10 cellular contexts compared by ENCODE assay signal in the genomic region with DNA sequence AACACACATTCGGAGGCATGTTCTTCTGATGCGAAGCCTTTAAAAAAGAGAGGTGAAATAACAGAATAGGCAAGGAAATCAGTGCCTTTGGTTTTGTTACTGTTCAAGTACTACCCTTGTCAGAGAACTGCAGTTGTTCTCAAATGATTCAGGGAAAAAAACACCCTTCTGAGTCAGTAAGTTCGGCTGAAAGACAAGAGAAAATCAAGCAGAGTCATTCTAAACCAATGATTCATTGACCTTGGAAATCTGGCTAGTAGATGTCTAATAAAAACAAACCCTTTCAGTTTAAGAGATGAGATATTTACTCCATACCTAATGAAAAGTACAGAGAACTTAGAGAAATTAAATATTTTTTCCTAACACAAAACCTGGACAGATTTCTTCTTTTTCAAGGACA.
DNase-seq lines count a peak whose midpoint lies in the region; ATAC-seq and TF ChIP-seq lines count a peak whose summit lies in the region.
"Had no signal": no experiment of that assay in that cellular context is flagged by ENCODE, and none has a peak within 500 bp of the region (broad histone marks: within the 10 kb centered on the region; RNA-seq: fewer than 3 reads in every experiment).

No MANE protein-coding gene starts in this region.

- H3K4me1 ChIP-seq in stomach: peaks cover 5 to 17% (median 8%) of the 10 kb centered on the region in 4 donors
- peaks cover 5% of the 10 kb centered on the region for H3K4me1 ChIP-seq in ovary (ENCODE audit: insufficient read depth)

- WGBS in stomach, 5 donors: 66 to 80% (median 77%) methylated on average over 3 of the region's 3 CpGs
- WGBS in ovary, 3 donors: 25 to 30% (median 26%) methylated on average over 3 of the region's 3 CpGs

- ATAC-seq in Right ventricle myocardium superior (ENCODE audit: poor library complexity) (peak; percentile 55), HG02840 (IDR thresholded peaks at IDR 0.05; ENCODE audit: low FRiP score, unreplicated experiment) (no peak)
- no peak for ATAC-seq in stimulated activated naive CD8-positive, alpha-beta T cell treated with anti-CD3 and anti-CD28 coated beads, Interleukin-15, Interleukin-2, amounts not matched to agents 100 U/mL and 50 U/mL, for 24 hours

- DNase-seq in H4 (ENCODE audit: low spot score) (peak; percentile 65), amniotic stem cell (lab: John Stamatoyannopoulos, UW) (peak; percentile 83), Right ventricle myocardium superior (no peak), stomach (no peak), ovary (no peak), RPMI8226 (no peak)
- no peak for DNase-seq in stimulated activated naive CD8-positive, alpha-beta T cell treated with anti-CD3 and anti-CD28 coated beads, Interleukin-15, Interleukin-2, amounts not matched to agents 100 U/mL and 50 U/mL, for 24 hours
- DNase-seq: GF-D8, NCI-H1694 had no signal

- intact Hi-C loops in Right ventricle myocardium superior (cut with DNase I): no loop called here
- intact Hi-C loops in stomach (cut with DNase I; ENCODE audit: low total_unique reads): no loop called here
- intact Hi-C loops in ovary (cut with DNase I): no loop called here

- H3K27ac ChIP-seq in stomach (peak overlapping the region in 4 of 5 donors; percentile 1 to 52 (median 18)), ovary (peak overlapping the region in 1 of 2 donors; percentile 58)

- H3K27me3 ChIP-seq in stomach (no peaks in the 10 kb centered on the region), ovary (no peaks in the 10 kb centered on the region)

- no peak for TF ChIP-seq CTCF in stomach (IDR thresholded peaks at IDR 0.05)
- TF ChIP-seq CTCF in ovary (IDR thresholded peaks at IDR 0.05): no peak

- H3K36me3 ChIP-seq in stomach (no peaks in the 10 kb centered on the region), ovary (no peaks in the 10 kb centered on the region)

- TF ChIP-seq POLR2A in stomach (IDR thresholded peaks at IDR 0.05) (no peak), ovary (IDR thresholded peaks at IDR 0.05) (no peak)

- H3K9me3 ChIP-seq in stomach: peaks cover 0 to under 1% (median 0%) of the 10 kb centered on the region in 4 donors
- no peaks in the 10 kb centered on the region for H3K9me3 ChIP-seq in ovary

- TF ChIP-seq EP300 in stomach (IDR thresholded peaks at IDR 0.05) (no peak), ovary (IDR thresholded peaks at IDR 0.05) (no peak)

- H3K4me3 ChIP-seq in stomach (no peak overlapping the region), ovary (no peak overlapping the region)

Comparison
In these comparisons a context has a peak if more than half of its experiments do, and no peak if none do; other contexts are left out.
1. DNase-seq: peak in H4 (single experiment) and amniotic stem cell (single experiment); none in Right ventricle myocardium superior (single experiment), stomach (single experiment), ovary (0 of 5), stimulated activated naive CD8-positive, alpha-beta T cell treated with anti-CD3 and anti-CD28 coated beads, Interleukin-15, Interleukin-2, amounts not matched to agents 100 U/mL and 50 U/mL, for 24 hours (single experiment) and RPMI8226 (single experiment).